Comparison of ENCODE assay signal across 1 cellular context in the genomic region with DNA sequence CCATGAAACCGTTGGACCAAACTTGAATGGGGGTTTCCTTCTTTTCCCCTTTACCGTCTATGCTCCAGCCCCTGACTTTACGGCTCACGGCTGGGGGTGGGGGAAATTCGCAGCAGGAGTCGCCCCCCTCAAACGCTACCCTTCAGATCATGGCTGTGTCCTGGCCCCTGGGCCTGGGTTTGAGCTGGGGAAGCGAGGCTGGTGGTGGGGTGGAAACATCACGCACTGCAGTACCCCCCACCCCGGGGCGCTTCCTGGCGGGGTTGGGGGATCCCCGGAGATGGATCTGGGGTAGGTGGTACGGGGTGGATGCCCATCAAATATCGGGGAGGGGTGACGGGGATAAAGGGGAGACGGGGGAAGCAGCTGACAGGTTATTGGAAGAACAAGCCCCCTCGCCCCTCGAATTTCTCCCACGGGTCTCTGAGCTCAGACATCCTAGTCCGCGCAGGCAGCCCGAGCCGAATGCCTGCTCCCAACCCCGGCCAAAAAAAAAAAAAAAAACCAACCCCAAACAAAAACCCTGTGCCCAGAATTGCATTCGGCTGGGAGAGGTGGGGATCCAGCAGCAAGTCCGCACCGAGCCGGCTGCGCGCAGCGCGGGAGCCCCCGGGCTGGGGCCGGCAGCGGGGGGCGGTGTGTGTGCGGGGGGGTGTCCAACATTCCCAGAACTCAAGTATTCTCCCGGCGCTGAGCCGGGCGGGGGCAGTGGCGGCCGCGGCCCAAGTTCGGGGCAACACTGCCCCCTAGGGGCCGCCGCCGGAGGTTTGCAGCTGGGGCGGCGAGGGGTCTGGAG.
TF ChIP-seq lines count a peak whose summit lies in the region.

No MANE protein-coding gene starts in this region.

TF ChIP-seq in K562, 482 proteins besides CTCF, POLR2A, EP300 and RAD21 (continued from another document and continues in another):
- TF ChIP-seq NR0B1 (IDR thresholded peaks at IDR 0.05; ENCODE audit: partially characterized antibody) (no peak), CBX1 (IDR thresholded peaks at IDR 0.05; ENCODE audit: low read depth) (peak; percentile 64; the same call in 1 of the 2 replicates), PHF21A (IDR thresholded peaks at IDR 0.05; ENCODE audit: borderline replicate concordance, low read depth) (no peak; the same call in 1 of the 2 replicates), KDM4B (IDR thresholded peaks at IDR 0.05; ENCODE audit: borderline replicate concordance in 2 of 2, low read depth in 1 of 2) (no peak), POU5F1 (IDR thresholded peaks at IDR 0.05; ENCODE audit: borderline replicate concordance, low read depth, low read length, partially characterized antibody) (no peak), HLTF (IDR thresholded peaks at IDR 0.05) (peak; percentile 45; the same call in 1 of the 2 replicates), SOX6 (IDR thresholded peaks at IDR 0.05) (no peak; the same call in 1 of the 2 replicates), SRSF7 (optimal IDR thresholded peaks at IDR 0.05; ENCODE audit: low read depth, low read length) (no peak), ZFP36 (IDR thresholded peaks at IDR 0.05; ENCODE audit: low read depth, low read length, partially characterized antibody) (no peak), THRA (IDR thresholded peaks at IDR 0.05) (no peak), ARID4B (CRISPR knock-in tag; IDR thresholded peaks at IDR 0.05) (no peak), FIP1L1 (IDR thresholded peaks at IDR 0.05; ENCODE audit: low read depth, low read length, poor library complexity, severe bottlenecking) (peak; percentile 58), BCL6 (CRISPR knock-in tag; IDR thresholded peaks at IDR 0.05) (no peak), U2AF1 (optimal IDR thresholded peaks at IDR 0.05; ENCODE audit: low read depth, low read length) (peak; percentile 66), MCM3 (IDR thresholded peaks at IDR 0.05) (no peak), RCOR1 (IDR thresholded peaks at IDR 0.05; ENCODE audit: borderline replicate concordance in 1 of 2, low read depth in 2 of 2, low read length in 2 of 2) (0 out of 4 replicates have a peak, but pooled peaks of 1 of the 2 experiments have one; percentile 56), SMARCC2 (IDR thresholded peaks at IDR 0.05; ENCODE audit: low read depth) (no peak), HMBOX1 (IDR thresholded peaks at IDR 0.05) (no peak), TGIF2 (CRISPR knock-in tag; IDR thresholded peaks at IDR 0.05) (no peak), NELFE (IDR thresholded peaks at IDR 0.05; ENCODE audit: insufficient read depth, insufficient read length) (no peak), NKRF (IDR thresholded peaks at IDR 0.05; ENCODE audit: borderline replicate concordance) (peak; percentile 33; the same call in 1 of the 2 replicates), HMG20B (CRISPR knock-in tag; IDR thresholded peaks at IDR 0.05) (no peak), SP2 (IDR thresholded peaks at IDR 0.05; ENCODE audit: extremely low read depth, low read depth, low read length, poor library complexity, severe bottlenecking) (no peak), NR3C1 (CRISPR knock-in tag; IDR thresholded peaks at IDR 0.05) (no peak), POLR2H (tag; IDR thresholded peaks at IDR 0.05; ENCODE audit: low read depth) (no peak), CXXC5 (CRISPR knock-in tag; IDR thresholded peaks at IDR 0.05) (peak; percentile 83), POLR2AphosphoS5 (IDR thresholded peaks at IDR 0.05; ENCODE audit: control insufficient read depth, insufficient read depth, low read depth, low read length) (no peak), GATA2 (CRISPR knock-in tag; IDR thresholded peaks at IDR 0.05) (no peak), ATF1 (CRISPR knock-in tag; IDR thresholded peaks at IDR 0.05) (no peak), ATF1 (tag; IDR thresholded peaks at IDR 0.05) (peak; percentile 47), TAF15 (IDR thresholded peaks at IDR 0.05; ENCODE audit: low read depth, low read length) (no peak), CCAR2 (IDR thresholded peaks at IDR 0.05; ENCODE audit: low read depth, low read length) (no peak), TAL1 (IDR thresholded peaks at IDR 0.05) (no peak), SMAD4 (CRISPR knock-in tag; conservative IDR thresholded peaks at IDR 0.05) (peak; percentile 89), ZNF551 (CRISPR knock-in tag; IDR thresholded peaks at IDR 0.05) (no peak), E2F4 (CRISPR knock-in tag; IDR thresholded peaks at IDR 0.05; ENCODE audit: low read depth) (no peak), SIN3B (IDR thresholded peaks at IDR 0.05; ENCODE audit: low read depth) (no peak)
- TF ChIP-seq, protein P1, sequence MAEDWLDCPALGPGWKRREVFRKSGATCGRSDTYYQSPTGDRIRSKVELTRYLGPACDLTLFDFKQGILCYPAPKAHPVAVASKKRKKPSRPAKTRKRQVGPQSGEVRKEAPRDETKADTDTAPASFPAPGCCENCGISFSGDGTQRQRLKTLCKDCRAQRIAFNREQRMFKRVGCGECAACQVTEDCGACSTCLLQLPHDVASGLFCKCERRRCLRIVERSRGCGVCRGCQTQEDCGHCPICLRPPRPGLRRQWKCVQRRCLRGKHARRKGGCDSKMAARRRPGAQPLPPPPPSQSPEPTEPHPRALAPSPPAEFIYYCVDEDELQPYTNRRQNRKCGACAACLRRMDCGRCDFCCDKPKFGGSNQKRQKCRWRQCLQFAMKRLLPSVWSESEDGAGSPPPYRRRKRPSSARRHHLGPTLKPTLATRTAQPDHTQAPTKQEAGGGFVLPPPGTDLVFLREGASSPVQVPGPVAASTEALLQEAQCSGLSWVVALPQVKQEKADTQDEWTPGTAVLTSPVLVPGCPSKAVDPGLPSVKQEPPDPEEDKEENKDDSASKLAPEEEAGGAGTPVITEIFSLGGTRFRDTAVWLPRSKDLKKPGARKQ (CRISPR knock-in tag; IDR thresholded peaks at IDR 0.05) = no peak
- TF ChIP-seq, protein P2, sequence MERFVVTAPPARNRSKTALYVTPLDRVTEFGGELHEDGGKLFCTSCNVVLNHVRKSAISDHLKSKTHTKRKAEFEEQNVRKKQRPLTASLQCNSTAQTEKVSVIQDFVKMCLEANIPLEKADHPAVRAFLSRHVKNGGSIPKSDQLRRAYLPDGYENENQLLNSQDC (CRISPR knock-in tag; IDR thresholded peaks at IDR 0.05) = no peak
- TF ChIP-seq, protein P3, sequence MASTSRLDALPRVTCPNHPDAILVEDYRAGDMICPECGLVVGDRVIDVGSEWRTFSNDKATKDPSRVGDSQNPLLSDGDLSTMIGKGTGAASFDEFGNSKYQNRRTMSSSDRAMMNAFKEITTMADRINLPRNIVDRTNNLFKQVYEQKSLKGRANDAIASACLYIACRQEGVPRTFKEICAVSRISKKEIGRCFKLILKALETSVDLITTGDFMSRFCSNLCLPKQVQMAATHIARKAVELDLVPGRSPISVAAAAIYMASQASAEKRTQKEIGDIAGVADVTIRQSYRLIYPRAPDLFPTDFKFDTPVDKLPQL (IDR thresholded peaks at IDR 0.05; ENCODE audit: extremely low read depth, insufficient read length) = no peak
- TF ChIP-seq, protein P4, sequence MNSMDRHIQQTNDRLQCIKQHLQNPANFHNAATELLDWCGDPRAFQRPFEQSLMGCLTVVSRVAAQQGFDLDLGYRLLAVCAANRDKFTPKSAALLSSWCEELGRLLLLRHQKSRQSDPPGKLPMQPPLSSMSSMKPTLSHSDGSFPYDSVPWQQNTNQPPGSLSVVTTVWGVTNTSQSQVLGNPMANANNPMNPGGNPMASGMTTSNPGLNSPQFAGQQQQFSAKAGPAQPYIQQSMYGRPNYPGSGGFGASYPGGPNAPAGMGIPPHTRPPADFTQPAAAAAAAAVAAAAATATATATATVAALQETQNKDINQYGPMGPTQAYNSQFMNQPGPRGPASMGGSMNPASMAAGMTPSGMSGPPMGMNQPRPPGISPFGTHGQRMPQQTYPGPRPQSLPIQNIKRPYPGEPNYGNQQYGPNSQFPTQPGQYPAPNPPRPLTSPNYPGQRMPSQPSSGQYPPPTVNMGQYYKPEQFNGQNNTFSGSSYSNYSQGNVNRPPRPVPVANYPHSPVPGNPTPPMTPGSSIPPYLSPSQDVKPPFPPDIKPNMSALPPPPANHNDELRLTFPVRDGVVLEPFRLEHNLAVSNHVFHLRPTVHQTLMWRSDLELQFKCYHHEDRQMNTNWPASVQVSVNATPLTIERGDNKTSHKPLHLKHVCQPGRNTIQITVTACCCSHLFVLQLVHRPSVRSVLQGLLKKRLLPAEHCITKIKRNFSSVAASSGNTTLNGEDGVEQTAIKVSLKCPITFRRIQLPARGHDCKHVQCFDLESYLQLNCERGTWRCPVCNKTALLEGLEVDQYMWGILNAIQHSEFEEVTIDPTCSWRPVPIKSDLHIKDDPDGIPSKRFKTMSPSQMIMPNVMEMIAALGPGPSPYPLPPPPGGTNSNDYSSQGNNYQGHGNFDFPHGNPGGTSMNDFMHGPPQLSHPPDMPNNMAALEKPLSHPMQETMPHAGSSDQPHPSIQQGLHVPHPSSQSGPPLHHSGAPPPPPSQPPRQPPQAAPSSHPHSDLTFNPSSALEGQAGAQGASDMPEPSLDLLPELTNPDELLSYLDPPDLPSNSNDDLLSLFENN (IDR thresholded peaks at IDR 0.05; ENCODE audit: low read depth in 2 of 2, low read length in 2 of 2) = no peak
